ENCODE assay signal across 34 cellular contexts in the genomic region with DNA sequence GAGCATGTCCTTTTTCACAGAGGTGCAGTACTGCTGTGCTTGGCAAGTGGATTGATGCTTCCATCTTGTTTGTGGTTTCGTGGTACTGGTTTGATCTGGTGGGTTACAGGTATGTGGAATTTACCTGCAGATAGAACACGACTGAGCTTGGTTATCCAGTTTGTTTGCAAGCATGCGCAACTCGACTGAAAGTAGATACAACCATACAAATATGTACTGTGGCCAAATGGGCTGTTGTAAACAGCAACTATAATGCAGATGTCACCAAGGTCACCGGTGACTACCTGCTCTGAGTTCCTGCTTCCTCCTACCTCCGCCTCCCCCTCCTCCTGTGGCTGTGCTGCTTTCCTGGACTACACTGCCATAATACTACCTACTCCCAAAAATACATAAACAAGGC. TPM values are rescaled to one million over a fixed set of nuclear protein-coding genes. Genes with fewer than 3 reads are reported as not detected.
"Had no signal": no experiment of that assay in that cellular context is flagged by ENCODE, and none has a peak within 500 bp of the region (broad histone marks: within the 10 kb centered on the region; RNA-seq: fewer than 3 reads in every experiment).

No MANE protein-coding gene starts in this region.

- H3K27me3 ChIP-seq: ascending aorta, cardiac muscle cell, colonic mucosa, foreskin keratinocyte had no signal

- DNase-seq: activated CD4-positive, alpha-beta memory T cell treated with anti-CD3 and anti-CD28 coated beads for 36 hours; activated CD4-positive, alpha-beta T cell treated with anti-CD3 and anti-CD28 coated beads for 36 hours; activated CD4-positive, alpha-beta T cell treated with anti-CD3 and anti-CD28 coated beads, Interleukin-2, amount 10 ng/mL, durations not matched to agents 24 days and 14 days; activated CD4-positive, CD25-positive, alpha-beta regulatory T cell; activated CD4-positive, CD25-positive, alpha-beta regulatory T cell treated with anti-CD3 and anti-CD28 coated beads, Interleukin-2, amount 50 U/mL, for 72 hours; activated CD8-positive, alpha-beta memory T cell treated with anti-CD3 and anti-CD28 coated beads, Interleukin-2, amount 10 ng/mL, durations not matched to agents 7 days and 5 days; activated CD8-positive, alpha-beta memory T cell treated with anti-CD3 and anti-CD28 coated beads, Interleukin-2, amount 50 U/mL, for 4 hours; activated CD8-positive, alpha-beta T cell treated with anti-CD3 and anti-CD28 coated beads, Interleukin-2, amount 10 ng/mL, durations not matched to agents 7 days and 5 days; activated effector memory CD4-positive, alpha-beta T cell treated with anti-CD3 and anti-CD28 coated beads, Interleukin-2, amount 50 U/mL, for 16 hours; activated naive CD4-positive, alpha-beta T cell treated with anti-CD3 and anti-CD28 coated beads for 36 hours; activated naive CD8-positive, alpha-beta T cell treated with anti-CD3 and anti-CD28 coated beads for 36 hours; activated T-cell treated with anti-CD3 and anti-CD28 coated beads, Interleukin-2, amount 50 U/mL, for 1 hour; activated T-cell treated with anti-CD3 and anti-CD28 coated beads, Interleukin-2, amount 50 U/mL, for 48 hours; central memory CD4-positive, alpha-beta T cell; cerebellar nuclear complex; colonic mucosa; effector CD8-positive, alpha-beta T cell; foreskin keratinocyte; gastrocnemius medialis; glutamatergic neuron; T-helper 1 cell; T-helper 17 cell; T1000 had no signal

- H3K4me3 Mint-ChIP-seq: activated CD4-positive, alpha-beta memory T cell treated with anti-CD3 and anti-CD28 coated beads for 36 hours; activated CD4-positive, alpha-beta T cell treated with anti-CD3 and anti-CD28 coated beads for 36 hours; activated CD4-positive, alpha-beta T cell treated with anti-CD3 and anti-CD28 coated beads, Interleukin-2, amount 10 ng/mL, durations not matched to agents 24 days and 14 days; activated CD8-positive, alpha-beta memory T cell treated with anti-CD3 and anti-CD28 coated beads, Interleukin-2, amount 10 ng/mL, durations not matched to agents 7 days and 5 days; activated CD8-positive, alpha-beta T cell treated with anti-CD3 and anti-CD28 coated beads, Interleukin-2, amount 10 ng/mL, durations not matched to agents 7 days and 5 days; activated naive CD4-positive, alpha-beta T cell treated with anti-CD3 and anti-CD28 coated beads for 36 hours; activated naive CD4-positive, alpha-beta T cell treated with anti-CD3 and anti-CD28 coated beads, Interleukin-2, amount 50 U/mL, for 24 hours; activated naive CD8-positive, alpha-beta T cell treated with anti-CD3 and anti-CD28 coated beads for 36 hours; activated T-helper 1 cell treated with anti-CD3 and anti-CD28 coated beads, Interleukin-12 subunit alpha, Interleukin-12 subunit beta, Interleukin-2, Interleukin-4 antibody, amounts not matched to agents 30 ng/mL and 10 ng/mL and 1 ng/mL, durations not matched to agents 14 hours and 24 hours and 36 hours; brain; T-helper 17 cell; T-helper 2 cell treated with Interferon-gamma antibody and Interleukin-4, amounts not matched to agents 5 μg/mL and 100 μg/mL, for 36 hours had no signal

- H3K36me3 ChIP-seq: ascending aorta, breast epithelium, cardiac muscle cell, colonic mucosa, gastrocnemius medialis had no signal

- H3K4me1 Mint-ChIP-seq: activated CD4-positive, alpha-beta T cell treated with anti-CD3 and anti-CD28 coated beads for 36 hours; activated CD4-positive, alpha-beta T cell treated with anti-CD3 and anti-CD28 coated beads, Interleukin-2, amount 10 ng/mL, durations not matched to agents 24 days and 14 days; activated CD8-positive, alpha-beta memory T cell treated with anti-CD3 and anti-CD28 coated beads, Interleukin-2, amount 10 ng/mL, durations not matched to agents 7 days and 5 days; activated naive CD4-positive, alpha-beta T cell treated with anti-CD3 and anti-CD28 coated beads, Interleukin-2, amount 50 U/mL, for 24 hours; activated naive CD8-positive, alpha-beta T cell treated with anti-CD3 and anti-CD28 coated beads for 36 hours; brain; T-helper 17 cell had no signal

- H3K9me3 ChIP-seq: ascending aorta, breast epithelium, colonic mucosa, gastrocnemius medialis had no signal

- H3K27ac ChIP-seq: ascending aorta, breast epithelium, cardiac muscle cell, colonic mucosa, foreskin keratinocyte, gastrocnemius medialis had no signal

- H3K27ac Mint-ChIP-seq: activated CD4-positive, alpha-beta memory T cell treated with anti-CD3 and anti-CD28 coated beads for 36 hours; activated CD4-positive, alpha-beta T cell treated with anti-CD3 and anti-CD28 coated beads for 36 hours; activated CD4-positive, alpha-beta T cell treated with anti-CD3 and anti-CD28 coated beads, Interleukin-2, amount 10 ng/mL, durations not matched to agents 24 days and 14 days; activated CD8-positive, alpha-beta memory T cell treated with anti-CD3 and anti-CD28 coated beads, Interleukin-2, amount 10 ng/mL, durations not matched to agents 7 days and 5 days; activated CD8-positive, alpha-beta T cell treated with anti-CD3 and anti-CD28 coated beads, Interleukin-2, amount 10 ng/mL, durations not matched to agents 7 days and 5 days; activated naive CD4-positive, alpha-beta T cell treated with anti-CD3 and anti-CD28 coated beads for 36 hours; activated naive CD4-positive, alpha-beta T cell treated with anti-CD3 and anti-CD28 coated beads, Interleukin-2, amount 50 U/mL, for 24 hours; activated naive CD8-positive, alpha-beta T cell treated with anti-CD3 and anti-CD28 coated beads for 36 hours; activated T-helper 1 cell treated with anti-CD3 and anti-CD28 coated beads, Interleukin-12 subunit alpha, Interleukin-12 subunit beta, Interleukin-2, Interleukin-4 antibody, amounts not matched to agents 30 ng/mL and 10 ng/mL and 1 ng/mL, durations not matched to agents 14 hours and 24 hours and 36 hours; activated T-helper 2 cell treated with anti-CD3 and anti-CD28 coated beads, Interferon-gamma antibody, Interleukin-2, Interleukin-4, amounts not matched to agents 10 μg/mL and 5 μg/mL and 100 μg/mL, durations not matched to agents 14 hours and 24 hours and 36 hours; brain; T-helper 17 cell; T-helper 2 cell treated with Interferon-gamma antibody and Interleukin-4, amounts not matched to agents 5 μg/mL and 100 μg/mL, for 36 hours had no signal

- ATAC-seq: activated CD4-positive, alpha-beta T cell treated with anti-CD3 and anti-CD28 coated beads for 36 hours; activated CD8-positive, alpha-beta memory T cell treated with anti-CD3 and anti-CD28 coated beads, Interleukin-2, amount 10 ng/mL, durations not matched to agents 7 days and 5 days; activated CD8-positive, alpha-beta T cell treated with anti-CD3 and anti-CD28 coated beads, Interleukin-2, amount 10 ng/mL, durations not matched to agents 7 days and 5 days; esophagus mucosa; foreskin keratinocyte; gastrocnemius medialis; T-helper 17 cell had no signal

- H3K36me3 Mint-ChIP-seq: activated CD4-positive, alpha-beta memory T cell treated with anti-CD3 and anti-CD28 coated beads for 36 hours; activated CD8-positive, alpha-beta memory T cell treated with anti-CD3 and anti-CD28 coated beads, Interleukin-2, amount 10 ng/mL, durations not matched to agents 7 days and 5 days; activated naive CD4-positive, alpha-beta T cell treated with anti-CD3 and anti-CD28 coated beads, Interleukin-2, amount 50 U/mL, for 24 hours; activated naive CD8-positive, alpha-beta T cell treated with anti-CD3 and anti-CD28 coated beads for 36 hours; brain had no signal

- H3K9me3 Mint-ChIP-seq: activated CD4-positive, alpha-beta memory T cell treated with anti-CD3 and anti-CD28 coated beads for 36 hours; activated CD4-positive, alpha-beta T cell treated with anti-CD3 and anti-CD28 coated beads, Interleukin-2, amount 10 ng/mL, durations not matched to agents 24 days and 14 days; activated naive CD4-positive, alpha-beta T cell treated with anti-CD3 and anti-CD28 coated beads for 36 hours; activated naive CD4-positive, alpha-beta T cell treated with anti-CD3 and anti-CD28 coated beads, Interleukin-2, amount 50 U/mL, for 24 hours; activated naive CD8-positive, alpha-beta T cell treated with anti-CD3 and anti-CD28 coated beads for 36 hours; activated T-helper 1 cell treated with anti-CD3 and anti-CD28 coated beads, Interleukin-12 subunit alpha, Interleukin-12 subunit beta, Interleukin-2, Interleukin-4 antibody, amounts not matched to agents 30 ng/mL and 10 ng/mL and 1 ng/mL, durations not matched to agents 14 hours and 24 hours and 36 hours; activated T-helper 2 cell treated with anti-CD3 and anti-CD28 coated beads, Interferon-gamma antibody, Interleukin-2, Interleukin-4, amounts not matched to agents 10 μg/mL and 5 μg/mL and 100 μg/mL, durations not matched to agents 14 hours and 24 hours and 36 hours; T-helper 2 cell treated with Interferon-gamma antibody and Interleukin-4, amounts not matched to agents 5 μg/mL and 100 μg/mL, for 36 hours had no signal

- H3K4me1 ChIP-seq: ascending aorta, breast epithelium, colonic mucosa, gastrocnemius medialis had no signal

- H3K4me3 ChIP-seq: ascending aorta, breast epithelium, cardiac muscle cell, colonic mucosa, gastrocnemius medialis had no signal

RNA-seq across cellular contexts. Expression of gene CWH43, which starts 12.4 kb away (rescaled TPM):
- total RNA-seq: activated CD4-positive, alpha-beta memory T cell treated with anti-CD3 and anti-CD28 coated beads for 36 hours; activated CD4-positive, alpha-beta T cell treated with anti-CD3 and anti-CD28 coated beads for 36 hours; activated CD4-positive, alpha-beta T cell treated with anti-CD3 and anti-CD28 coated beads, Interleukin-2, amount 10 ng/mL, durations not matched to agents 24 days and 14 days; activated CD8-positive, alpha-beta memory T cell treated with anti-CD3 and anti-CD28 coated beads for 36 hours; activated CD8-positive, alpha-beta memory T cell treated with anti-CD3 and anti-CD28 coated beads, Interleukin-2, amount 10 ng/mL, durations not matched to agents 7 days and 5 days; activated CD8-positive, alpha-beta T cell treated with anti-CD3 and anti-CD28 coated beads, Interleukin-2, amount 10 ng/mL, durations not matched to agents 7 days and 5 days; activated naive CD4-positive, alpha-beta T cell treated with anti-CD3 and anti-CD28 coated beads for 36 hours; activated naive CD8-positive, alpha-beta T cell treated with anti-CD3 and anti-CD28 coated beads for 36 hours; activated T-helper 1 cell treated with anti-CD3 and anti-CD28 coated beads, Interleukin-12 subunit alpha, Interleukin-12 subunit beta, Interleukin-2, Interleukin-4 antibody, amounts not matched to agents 30 ng/mL and 10 ng/mL and 1 ng/mL, durations not matched to agents 14 hours and 24 hours and 36 hours; activated T-helper 2 cell treated with anti-CD3 and anti-CD28 coated beads, Interferon-gamma antibody, Interleukin-2, Interleukin-4, amounts not matched to agents 10 μg/mL and 5 μg/mL and 100 μg/mL, durations not matched to agents 14 hours and 24 hours and 36 hours; ascending aorta; cardiac muscle cell; dermis microvascular lymphatic vessel endothelial cell; T-helper 17 cell had no signal
- polyA plus RNA-seq: cardiac muscle cell had no signal
